Comparison of ENCODE assay signal across 8 cellular contexts in the genomic region with DNA sequence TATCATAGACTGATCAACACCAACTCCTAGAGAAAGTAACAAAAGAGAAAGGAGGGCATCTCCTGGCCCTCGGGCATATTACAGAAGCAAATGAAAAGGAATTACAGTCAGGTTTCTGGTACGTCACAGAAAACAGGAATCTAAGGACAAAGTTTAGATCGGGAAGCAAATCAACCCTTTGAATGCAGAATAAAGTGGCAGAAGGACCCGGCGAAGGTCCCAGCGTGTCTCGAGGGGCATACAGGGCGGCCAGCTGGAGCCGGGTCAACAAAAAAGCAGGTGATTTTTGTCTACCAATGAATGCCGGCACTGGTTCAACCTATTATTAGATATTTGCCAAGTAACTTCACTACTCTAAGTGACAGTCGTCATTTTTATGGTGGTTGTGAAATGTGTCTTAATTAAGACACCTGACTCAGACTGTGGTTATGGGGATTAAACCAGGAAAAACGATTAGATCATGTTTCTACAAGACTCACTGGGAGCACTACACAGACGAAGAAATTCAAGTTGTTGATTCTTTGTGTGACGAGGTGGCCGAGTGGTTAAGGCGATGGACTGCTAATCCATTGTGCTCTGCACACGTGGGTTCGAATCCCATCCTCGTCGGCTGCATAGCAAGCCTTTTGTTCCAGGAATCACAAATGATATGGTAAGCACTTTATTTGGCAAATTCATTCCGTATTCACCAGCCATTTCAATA. TPM values are rescaled to one million over a fixed set of nuclear protein-coding genes. Genes with fewer than 3 reads are reported as not detected.
DNase-seq lines count a peak whose midpoint lies in the region; ATAC-seq and TF ChIP-seq lines count a peak whose summit lies in the region.

No MANE protein-coding gene starts in this region.

- no peaks in the 10 kb centered on the region for H3K36me3 ChIP-seq in iPS-15b (ENCODE audit: control insufficient read depth, insufficient read depth, low read length)

- intact Hi-C loops in CD14-positive monocyte (cut with micrococcal nuclease), result loop anchor here in 1 of 2 donors (10.0 kb wide), 1 partner anchor 68 kb away; a partner anchor contains a TSS

- H3K27ac Mint-ChIP-seq in CD14-positive monocyte, result peak overlapping the region in 1 of 7 donors; percentile 41
- H3K27ac Mint-ChIP-seq in activated naive CD8-positive, alpha-beta T cell, result peak overlapping the region; percentile 83

- peaks cover 0 to 6% of the 10 kb centered on the region in 2 donors for H3K36me3 Mint-ChIP-seq in CD14-positive monocyte
- H3K36me3 Mint-ChIP-seq in activated naive CD8-positive, alpha-beta T cell, result no peaks in the 10 kb centered on the region

- H3K4me3 Mint-ChIP-seq in CD14-positive monocyte, result peak overlapping the region; percentile 60 to 84
- H3K4me3 Mint-ChIP-seq in activated naive CD8-positive, alpha-beta T cell, result peak overlapping the region; percentile 82

- H3K27me3 Mint-ChIP-seq in CD14-positive monocyte (ENCODE audit: low read depth in 3 of 3), result peaks cover 78 to 80% (median 79%) of the 10 kb centered on the region in 3 donors
- peaks cover 68% of the 10 kb centered on the region for H3K27me3 Mint-ChIP-seq in activated naive CD8-positive, alpha-beta T cell

- H3K4me1 ChIP-seq in iPS-15b (ENCODE audit: control insufficient read depth, insufficient read depth, low read length), result peaks cover 3% of the 10 kb centered on the region

- peaks cover 39% of the 10 kb centered on the region for H3K4me1 Mint-ChIP-seq in CD14-positive monocyte
- H3K4me1 Mint-ChIP-seq in activated naive CD8-positive, alpha-beta T cell (ENCODE audit: low read depth), result peaks cover 23% of the 10 kb centered on the region

- TF ChIP-seq CTCF in CD14-positive monocyte (IDR thresholded peaks at IDR 0.05), result no peak

- peaks cover 4 to 35% (median 24%) of the 10 kb centered on the region in 7 donors for H3K9me3 Mint-ChIP-seq in CD14-positive monocyte
- no peaks in the 10 kb centered on the region for H3K9me3 Mint-ChIP-seq in activated naive CD8-positive, alpha-beta T cell (ENCODE audit: low read depth)

- peaks cover 67% of the 10 kb centered on the region for H3K27me3 ChIP-seq in iPS-15b (ENCODE audit: control insufficient read depth, insufficient read depth, low read length)

- H3K9me3 ChIP-seq in iPS-15b (ENCODE audit: control insufficient read depth, insufficient read depth, low read length), result no peaks in the 10 kb centered on the region

- DNase-seq in CD14-positive monocyte (ENCODE audit: low spot score) (no peak), HS-27A (ENCODE audit: low read depth) (peak; percentile 88), NOMO-1 treated with DMSO at 0.1 percent for 48 hours (lab: John Stamatoyannopoulos, UW; ENCODE audit: unreplicated experiment) (peak; percentile 86)
- DNase-seq in stimulated activated CD4-positive, alpha-beta T cell treated with anti-CD3 and anti-CD28 coated beads, Interleukin-15, amount 100 ng/mL, for 24 hours, result peak; percentile 79

- peak overlapping the region; percentile 71 for H3K4me3 ChIP-seq in iPS-15b (ENCODE audit: low read depth, low read length)

- ATAC-seq in GM18907 (IDR thresholded peaks at IDR 0.05; ENCODE audit: unreplicated experiment) (peak; percentile 56), GM19324 (IDR thresholded peaks at IDR 0.05; ENCODE audit: low FRiP score, unreplicated experiment) (no peak)

- no peak overlapping the region for H3K9ac ChIP-seq in iPS-15b (ENCODE audit: low read depth, low read length)

RNA-seq across cellular contexts. Expression of a gene that starts 12.4 kb away (rescaled TPM):
- 1 to 10 TPM; 2.2 to 5.0 TPM for polyA plus RNA-seq in CD14-positive monocyte

RNA-seq across cellular contexts. Expression of a gene that starts 39.4 kb away (rescaled TPM):
- polyA plus RNA-seq in CD14-positive monocyte, result 1 to 10 TPM; 1.5 to 1.6 TPM

RNA-seq across cellular contexts. Expression of a gene that starts 46.4 kb away (rescaled TPM):
- 1 to 10 TPM in 1 of 2 donors, under 1 TPM in 1; 0.94 to 1.1 TPM for polyA plus RNA-seq in CD14-positive monocyte

RNA-seq across cellular contexts. Expression of a gene that starts 54.3 kb away (rescaled TPM):
- 1 to 10 TPM; 3.4 to 3.5 TPM for polyA plus RNA-seq in CD14-positive monocyte
